2 cellular contexts compared by ENCODE assay signal in genomic region chr11:44835326-44835725, GRCh38.
TF ChIP-seq lines count a peak whose summit lies in the region.

No MANE protein-coding gene starts in this region.

TF ChIP-seq in GM23338, 12 proteins besides CTCF, POLR2A, EP300 and RAD21:
- TF ChIP-seq ETS1 (IDR thresholded peaks at IDR 0.05): no peak
- TF ChIP-seq ZNF114 (CRISPR knock-in tag; IDR thresholded peaks at IDR 0.05): no peak
- no peak for TF ChIP-seq EZH2phosphoT487 (IDR thresholded peaks at IDR 0.05; ENCODE audit: unreplicated experiment)
- TF ChIP-seq NANOG (IDR thresholded peaks at IDR 0.05; ENCODE audit: borderline replicate concordance): no peak
- TF ChIP-seq ZNF331 (CRISPR knock-in tag; IDR thresholded peaks at IDR 0.05; ENCODE audit: low read depth): no peak
- TF ChIP-seq STAT1 (IDR thresholded peaks at IDR 0.05; ENCODE audit: unreplicated experiment): no peak
- no peak for TF ChIP-seq JUNB (IDR thresholded peaks at IDR 0.05; ENCODE audit: unreplicated experiment)
- TF ChIP-seq EZH2 (IDR thresholded peaks at IDR 0.05; ENCODE audit: low read depth, unreplicated experiment): no peak
- no peak for TF ChIP-seq CREB1 (CRISPR knock-in tag; IDR thresholded peaks at IDR 0.05; ENCODE audit: low read depth)
- TF ChIP-seq REST (IDR thresholded peaks at IDR 0.05; ENCODE audit: unreplicated experiment): no peak
- no peak for TF ChIP-seq POLR2AphosphoS5 (IDR thresholded peaks at IDR 0.05; ENCODE audit: low read depth)
- no peak for TF ChIP-seq ZNF462 (CRISPR knock-in tag; IDR thresholded peaks at IDR 0.05)

TF ChIP-seq in H1, 55 proteins besides CTCF, POLR2A, EP300 and RAD21:
- TF ChIP-seq MAFK (IDR thresholded peaks at IDR 0.05; ENCODE audit: low read depth, low read length) (peak; percentile 77; the same call in 1 of the 2 replicates), ATF2 (IDR thresholded peaks at IDR 0.05; ENCODE audit: low read length) (no peak)
TF ChIP-seq in H1: peak in this region for 1.
